ENCODE assay signal across 8 cellular contexts in the genomic region with DNA sequence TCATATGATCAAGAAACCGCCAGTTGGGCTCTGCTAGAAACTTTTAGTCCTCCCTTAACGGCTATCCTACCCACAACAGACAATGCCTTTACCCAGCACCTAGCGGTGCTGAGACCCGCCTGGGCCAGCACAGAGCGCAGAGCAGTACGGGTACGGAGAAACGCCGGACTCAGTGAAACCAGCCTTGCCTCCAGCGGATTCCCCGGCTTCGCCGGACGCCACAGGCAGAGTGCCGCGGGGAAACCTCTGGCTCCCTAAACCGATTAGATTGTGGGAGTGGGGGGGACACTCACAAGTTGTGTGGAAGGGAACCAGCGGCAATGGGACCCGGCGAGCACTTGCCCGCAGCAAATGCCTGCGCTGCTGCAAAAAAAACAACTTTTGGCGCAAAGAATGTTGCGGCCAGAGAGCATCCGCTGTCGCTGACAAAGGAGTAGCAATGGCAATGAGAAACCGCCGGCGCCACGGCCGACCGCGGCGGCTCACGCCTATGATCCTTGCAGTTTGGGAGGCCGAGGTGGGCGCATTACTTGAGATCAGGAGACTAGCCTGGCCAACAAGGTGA.
DNase-seq lines count a peak whose midpoint lies in the region; ATAC-seq and TF ChIP-seq lines count a peak whose summit lies in the region.

No MANE protein-coding gene starts in this region.

- no peak for TF ChIP-seq CTCF in fibroblast of pulmonary artery (IDR thresholded peaks at IDR 0.05; ENCODE audit: low read length, missing control alignments)

- H3K27me3 ChIP-seq in Karpas-422 (ENCODE audit: low read length), result no peaks in the 10 kb centered on the region

- H3K4me3 ChIP-seq in Karpas-422 (ENCODE audit: low read length) (peak overlapping the region; percentile 63), fibroblast of pulmonary artery (replicated peaks; ENCODE audit: low read depth, low read length) (peak overlapping the region; percentile 66)

- peak overlapping the region; percentile 59; the same call in 1 of the 2 replicates for H2AFZ ChIP-seq in Karpas-422 (ENCODE audit: low read length)

- peak overlapping the region; percentile 82 for H3K4me2 ChIP-seq in Karpas-422 (ENCODE audit: low read depth, low read length, poor library complexity, severe bottlenecking)

- H3K9ac ChIP-seq in Karpas-422 (ENCODE audit: low read length), result peak overlapping the region; percentile 55

- no peaks in the 10 kb centered on the region for H3K9me3 ChIP-seq in Karpas-422 (ENCODE audit: low read length)

- peaks cover 35% of the 10 kb centered on the region for H3K4me1 ChIP-seq in Karpas-422 (ENCODE audit: low read length)

- H3K36me3 ChIP-seq in Karpas-422 (ENCODE audit: insufficient read depth, low read length), result no peaks in the 10 kb centered on the region

- no peaks in the 10 kb centered on the region for H3K79me2 ChIP-seq in Karpas-422 (ENCODE audit: low read length)

- H4K20me1 ChIP-seq in Karpas-422 (ENCODE audit: insufficient read depth, low read depth, low read length), result no peaks in the 10 kb centered on the region

- peak; percentile 23 for ATAC-seq in GM21367 (IDR thresholded peaks at IDR 0.05; ENCODE audit: unreplicated experiment)

- H3K27ac ChIP-seq in Karpas-422 (ENCODE audit: low read length), result no peak overlapping the region

- DNase-seq in DMS114 treated with DMSO at 0.1 percent for 48 hours (lab: John Stamatoyannopoulos, UW; ENCODE audit: unreplicated experiment), result peak; percentile 63
- peak; percentile 63 for DNase-seq in Karpas-422
- DNase-seq in activated CD8-positive, alpha-beta memory T cell treated with anti-CD3 and anti-CD28 coated beads, Interleukin-2, amount 50 U/mL, for 48 hours, result peak; percentile 82
- peak; percentile 50 for DNase-seq in fibroblast of pulmonary artery (ENCODE audit: low read depth)
- peak; percentile 38 for DNase-seq in stimulated activated CD4-positive, alpha-beta T cell treated with anti-CD3 and anti-CD28 coated beads, Interleukin-12 subunit alpha, Interleukin-12 subunit beta, amount 100 ng/mL, for 4 hours
- DNase-seq in NCI-H1436 (lab: John Stamatoyannopoulos, UW), result no peak
- no peak for DNase-seq in NCI-H146 treated with DMSO at 0.1 percent for 48 hours (lab: John Stamatoyannopoulos, UW; ENCODE audit: unreplicated experiment)

- no peaks in the 10 kb centered on the region for H3K9me2 ChIP-seq in Karpas-422 (replicated peaks; ENCODE audit: insufficient read depth, low read length)

Comparison
In these comparisons a context has a peak if more than half of its experiments do, and no peak if none do; other contexts are left out.
1. DNase-seq: peak in DMS114 treated with DMSO at 0.1 percent for 48 hours (single experiment), Karpas-422 (single experiment), activated CD8-positive, alpha-beta memory T cell treated with anti-CD3 and anti-CD28 coated beads, Interleukin-2, amount 50 U/mL, for 48 hours (single experiment), fibroblast of pulmonary artery (single experiment) and stimulated activated CD4-positive, alpha-beta T cell treated with anti-CD3 and anti-CD28 coated beads, Interleukin-12 subunit alpha, Interleukin-12 subunit beta, amount 100 ng/mL, for 4 hours (single experiment); none in NCI-H1436 (single experiment) and NCI-H146 treated with DMSO at 0.1 percent for 48 hours (single experiment).